ENCODE assay signal across 9 cellular contexts in the genomic region with DNA sequence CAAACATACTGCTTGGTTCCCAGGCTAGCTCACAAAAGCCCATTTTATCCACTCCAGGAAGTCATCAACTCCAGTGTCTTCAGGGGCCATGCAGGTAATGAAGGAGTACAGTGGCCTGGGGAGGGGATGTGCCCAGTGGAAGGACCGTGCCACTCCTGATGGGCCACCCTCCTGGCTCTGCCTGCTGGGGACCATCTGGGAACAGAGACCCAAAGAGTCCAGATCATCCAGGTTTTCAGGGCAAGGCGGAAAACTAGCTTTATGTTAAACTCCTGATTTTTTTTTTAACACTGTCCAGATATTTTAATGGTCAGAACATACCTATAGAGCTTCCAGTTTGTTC.
DNase-seq lines count a peak whose midpoint lies in the region; ATAC-seq and TF ChIP-seq lines count a peak whose summit lies in the region.
"Had no signal": no experiment of that assay in that cellular context is flagged by ENCODE, and none has a peak within 500 bp of the region (broad histone marks: within the 10 kb centered on the region; RNA-seq: fewer than 3 reads in every experiment).

No MANE protein-coding gene starts in this region.

- H3K4me3 ChIP-seq in PC-9 (no peak overlapping the region), esophagus muscularis mucosa (peak overlapping the region in 1 of 4 donors; percentile 89), rectal smooth muscle tissue (ENCODE audit: low read length) (peak overlapping the region; percentile 51)

- ATAC-seq in HG02884 (IDR thresholded peaks at IDR 0.05; ENCODE audit: unreplicated experiment) = no peak
- ATAC-seq: activated T-cell treated with anti-CD3 and anti-CD28 coated beads, Interleukin-2, amount 50 U/mL, for 4 hours had no signal

- H3K4me2 ChIP-seq in PC-9 = peak overlapping the region; percentile 48; the same call in 1 of the 2 replicates

- peaks cover 35% of the 10 kb centered on the region for H3K4me1 ChIP-seq in PC-9 (replicated peaks; ENCODE audit: insufficient read depth)
- H3K4me1 ChIP-seq in esophagus muscularis mucosa = peaks cover 80 to 84% (median 83%) of the 10 kb centered on the region in 4 donors
- H3K4me1 ChIP-seq in rectal smooth muscle tissue (ENCODE audit: control insufficient read depth, insufficient read depth, low read length) = peaks cover 62% of the 10 kb centered on the region

- H3K79me2 ChIP-seq in PC-9 (ENCODE audit: low read depth) = peaks cover 13% of the 10 kb centered on the region; the same call in 1 of the 2 replicates

- peaks cover 22 to 31% of the 10 kb centered on the region in 2 donors for H3K36me3 Mint-ChIP-seq in CD14-positive monocyte

- DNase-seq in CD14-positive monocyte (ENCODE audit: low spot score) = no peak
- no peak for DNase-seq in PC-9
- no peak for DNase-seq in esophagus muscularis mucosa (ENCODE audit: extremely low spot score)
- DNase-seq in NCI-H2227 (lab: John Stamatoyannopoulos, UW; ENCODE audit: unreplicated experiment) = no peak
- no peak for DNase-seq in stimulated activated CD4-positive, alpha-beta T cell treated with anti-CD3 and anti-CD28 coated beads, Interleukin-2, amount 100 ng/mL, for 48 hours
- DNase-seq in NCI-H1092 (lab: John Stamatoyannopoulos, UW) = no peak
- DNase-seq: activated T-cell treated with anti-CD3 and anti-CD28 coated beads, Interleukin-2, amount 50 U/mL, for 4 hours had no signal

- no peaks in the 10 kb centered on the region for H3K36me3 ChIP-seq in PC-9 (ENCODE audit: low read depth)
- H3K36me3 ChIP-seq in esophagus muscularis mucosa = no peaks in the 10 kb centered on the region
- no peaks in the 10 kb centered on the region for H3K36me3 ChIP-seq in rectal smooth muscle tissue (ENCODE audit: control insufficient read depth, insufficient read depth, low read length)

- no peaks in the 10 kb centered on the region for H3K9me3 Mint-ChIP-seq in CD14-positive monocyte
- H3K9me3 Mint-ChIP-seq: activated T-cell treated with anti-CD3 and anti-CD28 coated beads, Interleukin-2, amount 50 U/mL, for 4 hours had no signal

- no peak for TF ChIP-seq EP300 in esophagus muscularis mucosa (IDR thresholded peaks at IDR 0.05)

- TF ChIP-seq CTCF in CD14-positive monocyte (IDR thresholded peaks at IDR 0.05) (no peak), PC-9 (conservative IDR thresholded peaks at IDR 0.05) (no peak), esophagus muscularis mucosa (IDR thresholded peaks at IDR 0.05) (no peak)

- H3K27ac ChIP-seq in PC-9 = no peak overlapping the region
- peak overlapping the region; percentile 97 to 99 (median 98) for H3K27ac ChIP-seq in esophagus muscularis mucosa (replicated peaks in 1 of 4)
- H3K27ac ChIP-seq in rectal smooth muscle tissue (ENCODE audit: low read depth, low read length) = peak overlapping the region; percentile 98

- no peaks in the 10 kb centered on the region for H4K20me1 ChIP-seq in PC-9 (ENCODE audit: insufficient read depth)

- 81% methylated on average over 2 of the region's 2 CpGs for WGBS in esophagus muscularis mucosa

- H3F3A ChIP-seq in PC-9 (ENCODE audit: insufficient read depth, low read depth) = peaks cover 27% of the 10 kb centered on the region

- H3K27ac Mint-ChIP-seq in CD14-positive monocyte = peak overlapping the region; percentile 96 to 99 (median 99)

- H3K27me3 Mint-ChIP-seq in CD14-positive monocyte (ENCODE audit: low read depth in 3 of 3) = peaks cover 0 to 5% (median 3%) of the 10 kb centered on the region in 3 donors

- no peak overlapping the region for H3K4me3 Mint-ChIP-seq in CD14-positive monocyte

- no peak overlapping the region for H2AFZ ChIP-seq in PC-9

- no peak overlapping the region for H3K9ac ChIP-seq in rectal smooth muscle tissue (ENCODE audit: low read length)

- H3K4me1 Mint-ChIP-seq in CD14-positive monocyte = peaks cover 83% of the 10 kb centered on the region

- POLR2A ChIA-PET in PC-9 (lab: Charles Lee; ENCODE audit: unreplicated experiment) = no interaction called here

- BruUV-seq in PC-9 (replicated peaks; lab: Mats Ljungman, UMichigan) = no TSS peak

- intact Hi-C loops in CD14-positive monocyte (cut with micrococcal nuclease) = loop anchor here (5.0 to 10.0 kb wide), 2 partner anchors 135 to 137 kb away; no protein-coding TSS in a partner anchor
- intact Hi-C loops in PC-9 (cut with micrococcal nuclease; ENCODE audit: unreplicated experiment) = loop anchor here (10.0 kb wide), 2 partner anchors 357 to 1607 kb away; no protein-coding TSS in a partner anchor
- intact Hi-C loops in esophagus muscularis mucosa (cut with DNase I) = no loop called here

- H3K9me2 ChIP-seq in PC-9 (ENCODE audit: insufficient read depth) = no peaks in the 10 kb centered on the region

- TF ChIP-seq POLR2A in esophagus muscularis mucosa (IDR thresholded peaks at IDR 0.05; ENCODE audit: low read depth) = no peak

- H3K9me3 ChIP-seq in PC-9 (ENCODE audit: insufficient read depth, low read depth) (no peaks in the 10 kb centered on the region), esophagus muscularis mucosa (no peaks in the 10 kb centered on the region)

- H3K27me3 ChIP-seq in PC-9 (ENCODE audit: insufficient read depth, low read depth) (no peaks in the 10 kb centered on the region), esophagus muscularis mucosa (peaks cover 0 to 3% (median 0%) of the 10 kb centered on the region in 4 donors), rectal smooth muscle tissue (ENCODE audit: control insufficient read depth, insufficient read depth, low read length) (no peaks in the 10 kb centered on the region)

- CTCF ChIA-PET in PC-9 (lab: Charles Lee) = interaction anchor here (0.7 to 1.6 kb wide), 2 partner anchors 39 to 42 kb away, joined by 3 to 10 read pairs; no protein-coding TSS in a partner anchor
